ENCODE assay signal across 11 cellular contexts in the genomic region with DNA sequence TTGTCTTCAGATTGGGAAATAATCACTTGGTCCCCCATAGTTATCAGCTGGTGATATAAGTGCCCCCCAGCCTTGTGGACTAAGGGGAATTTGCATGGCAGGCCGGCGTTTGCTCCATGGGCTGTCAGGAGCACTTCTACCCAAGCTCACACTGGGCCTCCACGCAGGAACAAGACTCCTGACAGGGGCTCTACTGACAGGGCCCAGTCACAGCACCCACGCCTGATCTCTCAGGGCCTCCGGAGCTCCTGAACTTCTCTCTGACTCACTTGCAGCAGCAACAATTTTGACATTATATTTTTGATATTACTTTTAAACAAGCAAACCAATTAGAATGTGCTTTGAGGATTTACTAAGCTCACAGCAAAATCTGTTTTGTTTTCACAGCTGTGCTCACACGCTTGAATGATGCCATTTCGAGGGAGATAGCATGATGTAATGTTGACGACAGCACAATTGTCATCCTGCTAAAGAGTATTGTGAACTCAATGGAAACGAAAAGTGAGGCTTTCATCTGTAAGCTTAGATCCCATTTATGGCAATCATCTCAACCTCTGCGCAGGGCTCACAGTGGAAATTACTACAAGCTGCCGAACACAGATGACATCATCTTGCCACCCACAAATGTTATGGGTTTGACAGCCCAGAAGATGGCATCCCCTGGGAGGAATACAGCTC. TPM values are rescaled to one million over a fixed set of nuclear protein-coding genes. Genes with fewer than 3 reads are reported as not detected.
DNase-seq lines count a peak whose midpoint lies in the region; ATAC-seq and TF ChIP-seq lines count a peak whose summit lies in the region.
"Had no signal": no experiment of that assay in that cellular context is flagged by ENCODE, and none has a peak within 500 bp of the region (broad histone marks: within the 10 kb centered on the region; RNA-seq: fewer than 3 reads in every experiment).

No MANE protein-coding gene starts in this region.

- no peaks in the 10 kb centered on the region for H3K9me3 Mint-ChIP-seq in activated CD4-positive, alpha-beta T cell treated with anti-CD3 and anti-CD28 coated beads for 36 hours (ENCODE audit: low read depth)
- no peaks in the 10 kb centered on the region for H3K9me3 Mint-ChIP-seq in activated CD4-positive, alpha-beta T cell treated with anti-CD3 and anti-CD28 coated beads, Interleukin-2, amount 10 ng/mL, durations not matched to agents 7 days and 5 days
- peaks cover 0 to 3% of the 10 kb centered on the region in 2 donors for H3K9me3 Mint-ChIP-seq in stimulated activated naive B cell treated with anti-CD40 and anti-IgM and Interleukin-4, amounts not matched to agents 10 μg/mL and 1 μg/mL and 100 μg/mL, for 72 hours
- no peaks in the 10 kb centered on the region for H3K9me3 Mint-ChIP-seq in activated CD4-positive, alpha-beta T cell treated with anti-CD3 and anti-CD28 coated beads, Interleukin-2, amount 10 ng/mL, durations not matched to agents 24 days and 14 days
- H3K9me3 Mint-ChIP-seq in naive thymus-derived CD4-positive, alpha-beta T cell: peaks cover 0 to 13% (median 0%) of the 10 kb centered on the region in 11 donors
- H3K9me3 Mint-ChIP-seq: activated naive CD4-positive, alpha-beta T cell treated with anti-CD3 and anti-CD28 coated beads, Interleukin-2, amount 50 U/mL, for 24 hours; HFFc6 had no signal

- no peak overlapping the region for H3K27ac ChIP-seq in naive thymus-derived CD4-positive, alpha-beta T cell (ENCODE audit: low read depth, low read length)

- no peak overlapping the region for H3K4me3 ChIP-seq in astrocyte of the spinal cord (ENCODE audit: low read depth, low read length)
- H3K4me3 ChIP-seq in naive thymus-derived CD4-positive, alpha-beta T cell (ENCODE audit: low read length): no peak overlapping the region

- POLR2A ChIA-PET in activated CD4-positive, alpha-beta T cell treated with anti-CD3 and anti-CD28 coated beads for 36 hours (lab: Charles Lee): no interaction called here
- POLR2A ChIA-PET in activated CD4-positive, alpha-beta T cell treated with anti-CD3 and anti-CD28 coated beads, Interleukin-2, amount 10 ng/mL, durations not matched to agents 7 days and 5 days (lab: Charles Lee): no interaction called here
- POLR2A ChIA-PET in naive thymus-derived CD4-positive, alpha-beta T cell (lab: Charles Lee): no interaction called here

- H3K4me1 Mint-ChIP-seq in activated CD4-positive, alpha-beta T cell treated with anti-CD3 and anti-CD28 coated beads for 36 hours: no peaks in the 10 kb centered on the region
- H3K4me1 Mint-ChIP-seq in activated CD4-positive, alpha-beta T cell treated with anti-CD3 and anti-CD28 coated beads, Interleukin-2, amount 10 ng/mL, durations not matched to agents 7 days and 5 days: no peaks in the 10 kb centered on the region
- peaks cover 21 to 41% of the 10 kb centered on the region in 2 donors for H3K4me1 Mint-ChIP-seq in stimulated activated naive B cell treated with anti-CD40 and anti-IgM and Interleukin-4, amounts not matched to agents 10 μg/mL and 1 μg/mL and 100 μg/mL, for 72 hours
- H3K4me1 Mint-ChIP-seq in activated CD4-positive, alpha-beta T cell treated with anti-CD3 and anti-CD28 coated beads, Interleukin-2, amount 10 ng/mL, durations not matched to agents 24 days and 14 days: no peaks in the 10 kb centered on the region
- H3K4me1 Mint-ChIP-seq in naive thymus-derived CD4-positive, alpha-beta T cell: no peaks in the 10 kb centered on the region
- H3K4me1 Mint-ChIP-seq: activated naive CD4-positive, alpha-beta T cell treated with anti-CD3 and anti-CD28 coated beads, Interleukin-2, amount 50 U/mL, for 24 hours; immature natural killer cell had no signal

- no peaks in the 10 kb centered on the region for H3K36me3 Mint-ChIP-seq in activated CD4-positive, alpha-beta T cell treated with anti-CD3 and anti-CD28 coated beads for 36 hours (ENCODE audit: low read depth)
- H3K36me3 Mint-ChIP-seq in activated CD4-positive, alpha-beta T cell treated with anti-CD3 and anti-CD28 coated beads, Interleukin-2, amount 10 ng/mL, durations not matched to agents 7 days and 5 days (ENCODE audit: low read depth): no peaks in the 10 kb centered on the region
- peaks cover 0 to 4% of the 10 kb centered on the region in 2 donors for H3K36me3 Mint-ChIP-seq in stimulated activated naive B cell treated with anti-CD40 and anti-IgM and Interleukin-4, amounts not matched to agents 10 μg/mL and 1 μg/mL and 100 μg/mL, for 72 hours
- H3K36me3 Mint-ChIP-seq in activated CD4-positive, alpha-beta T cell treated with anti-CD3 and anti-CD28 coated beads, Interleukin-2, amount 10 ng/mL, durations not matched to agents 24 days and 14 days (ENCODE audit: low read depth): no peaks in the 10 kb centered on the region
- peaks cover 0 to 6% (median 0%) of the 10 kb centered on the region in 5 donors for H3K36me3 Mint-ChIP-seq in naive thymus-derived CD4-positive, alpha-beta T cell
- H3K36me3 Mint-ChIP-seq: immature natural killer cell had no signal

- no peaks in the 10 kb centered on the region for H3K36me3 ChIP-seq in naive thymus-derived CD4-positive, alpha-beta T cell (ENCODE audit: control insufficient read depth in 2 of 3, insufficient read depth in 3 of 3, low read length in 3 of 3)

- no peaks in the 10 kb centered on the region for H3K9me3 ChIP-seq in naive thymus-derived CD4-positive, alpha-beta T cell (ENCODE audit: control insufficient read depth in 2 of 3, low read length in 3 of 3)

- no peak for DNase-seq in activated CD4-positive, alpha-beta T cell treated with anti-CD3 and anti-CD28 coated beads for 36 hours
- no peak for DNase-seq in activated CD4-positive, alpha-beta T cell treated with anti-CD3 and anti-CD28 coated beads, Interleukin-2, amount 10 ng/mL, durations not matched to agents 7 days and 5 days
- DNase-seq in astrocyte of the spinal cord (ENCODE audit: low read depth, low spot score) (peak; percentile 27), ACHN (no peak)
- DNase-seq in stimulated activated naive B cell treated with anti-CD40 and anti-IgM and Interleukin-4, amounts not matched to agents 10 μg/mL and 1 μg/mL and 100 μg/mL, for 72 hours: no peak
- DNase-seq in activated CD4-positive, alpha-beta T cell treated with anti-CD3 and anti-CD28 coated beads, Interleukin-2, amount 10 ng/mL, durations not matched to agents 24 days and 14 days: no peak
- no peak for DNase-seq in naive thymus-derived CD4-positive, alpha-beta T cell
- DNase-seq: HFFc6, immature natural killer cell had no signal

- in situ Hi-C loops in astrocyte of the spinal cord (cut with HindIII; ENCODE audit: low sequenced_read_pairs) (no loop called here), ACHN (cut with HindIII; ENCODE audit: low pct_ligation_motif_present, low pct_unique_long_range_greater_than_20kb, low sequenced_read_pairs) (no loop called here)

- no peaks in the 10 kb centered on the region for H3K4me1 ChIP-seq in naive thymus-derived CD4-positive, alpha-beta T cell (ENCODE audit: control insufficient read depth in 2 of 2, insufficient read depth in 2 of 2, low read length in 2 of 2)

- no peaks in the 10 kb centered on the region for H3K27me3 ChIP-seq in naive thymus-derived CD4-positive, alpha-beta T cell (ENCODE audit: control insufficient read depth in 2 of 2, insufficient read depth in 2 of 2, low read length in 2 of 2)

- CTCF ChIA-PET in activated CD4-positive, alpha-beta T cell treated with anti-CD3 and anti-CD28 coated beads for 36 hours (lab: Charles Lee): interaction anchor here (0.8 to 1.5 kb wide), 3 partner anchors 18 to 217 kb away, joined by 3 to 5 read pairs (median 4); no protein-coding TSS in a partner anchor
- CTCF ChIA-PET in activated CD4-positive, alpha-beta T cell treated with anti-CD3 and anti-CD28 coated beads, Interleukin-2, amount 10 ng/mL, durations not matched to agents 7 days and 5 days (lab: Charles Lee): interaction anchor here (0.7 to 1.0 kb wide), 2 partner anchors 14 to 244 kb away, joined by 3 read pairs; no protein-coding TSS in a partner anchor
- CTCF ChIA-PET in naive thymus-derived CD4-positive, alpha-beta T cell (lab: Charles Lee): no interaction called here

- no peak for TF ChIP-seq CTCF in astrocyte of the spinal cord (IDR thresholded peaks at IDR 0.05; ENCODE audit: low read depth, low read length)

- intact Hi-C loops in activated CD4-positive, alpha-beta T cell treated with anti-CD3 and anti-CD28 coated beads for 36 hours (cut with DNase I, micrococcal nuclease): no loop called here
- intact Hi-C loops in activated CD4-positive, alpha-beta T cell treated with anti-CD3 and anti-CD28 coated beads, Interleukin-2, amount 10 ng/mL, durations not matched to agents 24 days and 14 days (cut with micrococcal nuclease): no loop called here
- intact Hi-C loops in naive thymus-derived CD4-positive, alpha-beta T cell (cut with micrococcal nuclease): no loop called here

- peaks cover 2% of the 10 kb centered on the region for H3K27me3 Mint-ChIP-seq in activated CD4-positive, alpha-beta T cell treated with anti-CD3 and anti-CD28 coated beads for 36 hours
- H3K27me3 Mint-ChIP-seq in activated CD4-positive, alpha-beta T cell treated with anti-CD3 and anti-CD28 coated beads, Interleukin-2, amount 10 ng/mL, durations not matched to agents 7 days and 5 days: peaks cover 2% of the 10 kb centered on the region
- no peaks in the 10 kb centered on the region for H3K27me3 Mint-ChIP-seq in stimulated activated naive B cell treated with anti-CD40 and anti-IgM and Interleukin-4, amounts not matched to agents 10 μg/mL and 1 μg/mL and 100 μg/mL, for 72 hours
- no peaks in the 10 kb centered on the region for H3K27me3 Mint-ChIP-seq in activated CD4-positive, alpha-beta T cell treated with anti-CD3 and anti-CD28 coated beads, Interleukin-2, amount 10 ng/mL, durations not matched to agents 24 days and 14 days
- peaks cover 0 to 18% (median 15%) of the 10 kb centered on the region in 5 donors for H3K27me3 Mint-ChIP-seq in naive thymus-derived CD4-positive, alpha-beta T cell

- peak; percentile 36 for ATAC-seq in activated CD4-positive, alpha-beta T cell treated with anti-CD3 and anti-CD28 coated beads for 36 hours
- peak; percentile 3 for ATAC-seq in HG03159 (IDR thresholded peaks at IDR 0.05; ENCODE audit: unreplicated experiment)
- ATAC-seq in stimulated activated naive B cell treated with anti-CD40 and anti-IgM and Interleukin-4, amounts not matched to agents 10 μg/mL and 1 μg/mL and 100 μg/mL, for 72 hours (replicated peaks): peak; percentile 64 to 78
- no peak for ATAC-seq in naive thymus-derived CD4-positive, alpha-beta T cell

- no peak overlapping the region for H3K27ac Mint-ChIP-seq in activated CD4-positive, alpha-beta T cell treated with anti-CD3 and anti-CD28 coated beads for 36 hours
- H3K27ac Mint-ChIP-seq in activated CD4-positive, alpha-beta T cell treated with anti-CD3 and anti-CD28 coated beads, Interleukin-2, amount 10 ng/mL, durations not matched to agents 7 days and 5 days: no peak overlapping the region
- peak overlapping the region; percentile 38 for H3K27ac Mint-ChIP-seq in stimulated activated naive B cell treated with anti-CD40 and anti-IgM and Interleukin-4, amounts not matched to agents 10 μg/mL and 1 μg/mL and 100 μg/mL, for 72 hours
- H3K27ac Mint-ChIP-seq in activated CD4-positive, alpha-beta T cell treated with anti-CD3 and anti-CD28 coated beads, Interleukin-2, amount 10 ng/mL, durations not matched to agents 24 days and 14 days: no peak overlapping the region
- no peak overlapping the region for H3K27ac Mint-ChIP-seq in naive thymus-derived CD4-positive, alpha-beta T cell
- H3K27ac Mint-ChIP-seq: activated naive CD4-positive, alpha-beta T cell treated with anti-CD3 and anti-CD28 coated beads, Interleukin-2, amount 50 U/mL, for 24 hours; HFFc6; immature natural killer cell had no signal

- H3K4me3 Mint-ChIP-seq in activated CD4-positive, alpha-beta T cell treated with anti-CD3 and anti-CD28 coated beads for 36 hours: no peak overlapping the region
- no peak overlapping the region for H3K4me3 Mint-ChIP-seq in activated CD4-positive, alpha-beta T cell treated with anti-CD3 and anti-CD28 coated beads, Interleukin-2, amount 10 ng/mL, durations not matched to agents 7 days and 5 days
- peak overlapping the region in 1 of 2 donors; percentile 52 for H3K4me3 Mint-ChIP-seq in stimulated activated naive B cell treated with anti-CD40 and anti-IgM and Interleukin-4, amounts not matched to agents 10 μg/mL and 1 μg/mL and 100 μg/mL, for 72 hours
- no peak overlapping the region for H3K4me3 Mint-ChIP-seq in activated CD4-positive, alpha-beta T cell treated with anti-CD3 and anti-CD28 coated beads, Interleukin-2, amount 10 ng/mL, durations not matched to agents 24 days and 14 days
- H3K4me3 Mint-ChIP-seq in naive thymus-derived CD4-positive, alpha-beta T cell: no peak overlapping the region
- H3K4me3 Mint-ChIP-seq: activated naive CD4-positive, alpha-beta T cell treated with anti-CD3 and anti-CD28 coated beads, Interleukin-2, amount 50 U/mL, for 24 hours; HFFc6; immature natural killer cell had no signal

RNA-seq across cellular contexts. Expression of gene TXNDC5, which starts 28.7 kb away (rescaled TPM):
- total RNA-seq in activated CD4-positive, alpha-beta T cell treated with anti-CD3 and anti-CD28 coated beads for 36 hours: 10 to 100 TPM; 44.4 to 52.8 TPM
- 10 to 100 TPM; 32.5 to 33.2 TPM for total RNA-seq in activated CD4-positive, alpha-beta T cell treated with anti-CD3 and anti-CD28 coated beads, Interleukin-2, amount 10 ng/mL, durations not matched to agents 7 days and 5 days
- total RNA-seq in activated CD4-positive, alpha-beta T cell treated with anti-CD3 and anti-CD28 coated beads, Interleukin-2, amount 10 ng/mL, durations not matched to agents 24 days and 14 days: 111 and 112 TPM in 2 replicates
- 10 to 100 TPM; 11.5 to 48.6 (median 34.8) TPM for total RNA-seq in naive thymus-derived CD4-positive, alpha-beta T cell
- 10 to 100 TPM; 16.7 to 21.4 TPM for polyA plus RNA-seq in naive thymus-derived CD4-positive, alpha-beta T cell
